8 cellular contexts compared by ENCODE assay signal in genomic region chrX:46836701-46837542, GRCh38. TPM values are rescaled to one million over a fixed set of nuclear protein-coding genes. Genes with fewer than 3 reads are reported as not detected.
DNase-seq lines count a peak whose midpoint lies in the region; ATAC-seq and TF ChIP-seq lines count a peak whose summit lies in the region.

TSS of gene RP2 (plus strand) at chrX:46837043. CDS start at chrX:46837101, 58 bp downstream.

- H3K9me3 Mint-ChIP-seq in T-helper 1 cell treated with Interleukin-12 subunit alpha and Interleukin-12 subunit beta and Interleukin-4 antibody, amounts not matched to agents 30 μg/mL and 1 μg/mL, for 36 hours = no peaks in the 10 kb centered on the region

- peak; percentile 93 for ATAC-seq in HG02870 (IDR thresholded peaks at IDR 0.05; ENCODE audit: unreplicated experiment)
- ATAC-seq in upper lobe of left lung (ENCODE audit: low FRiP score in 2 of 2) = peak; percentile 97 to 98

- peak within 1 kb of the TSS; percentile 88 for H3K4me3 Mint-ChIP-seq in T-helper 1 cell treated with Interleukin-12 subunit alpha and Interleukin-12 subunit beta and Interleukin-4 antibody, amounts not matched to agents 30 μg/mL and 1 μg/mL, for 36 hours

- TF ChIP-seq EP300 in upper lobe of left lung (IDR thresholded peaks at IDR 0.05) = no peak

- TF ChIP-seq CTCF in left ventricle myocardium inferior (IDR thresholded peaks at IDR 0.05; ENCODE audit: borderline replicate concordance) (peak; percentile 46), upper lobe of left lung (IDR thresholded peaks at IDR 0.05) (peak in 5 of 6 experiments; percentile 18 to 55 (median 49))

- peaks cover 3% of the 10 kb centered on the region for H3K27me3 Mint-ChIP-seq in T-helper 1 cell treated with Interleukin-12 subunit alpha and Interleukin-12 subunit beta and Interleukin-4 antibody, amounts not matched to agents 30 μg/mL and 1 μg/mL, for 36 hours (ENCODE audit: low read depth)

- DNase-seq in NCI-H146 (lab: John Stamatoyannopoulos, UW) (peak; percentile 96), amygdala (lab: John Stamatoyannopoulos, UW) (peak; percentile 10 to 94 (median 82)), left ventricle myocardium inferior (peak; percentile 90), posterior vena cava (ENCODE audit: low spot score) (peak; percentile 96), upper lobe of left lung (peak; percentile 95 to 97)

- H3K4me1 ChIP-seq in left ventricle myocardium inferior (peaks cover 31% of the 10 kb centered on the region), upper lobe of left lung (peaks cover 0 to 20% (median 11%) of the 10 kb centered on the region in 4 donors)

- H3K36me3 ChIP-seq in left ventricle myocardium inferior (no peaks in the 10 kb centered on the region), upper lobe of left lung (no peaks in the 10 kb centered on the region)

- H3K4me1 Mint-ChIP-seq in T-helper 1 cell treated with Interleukin-12 subunit alpha and Interleukin-12 subunit beta and Interleukin-4 antibody, amounts not matched to agents 30 μg/mL and 1 μg/mL, for 36 hours (ENCODE audit: low read depth) = peaks cover 11% of the 10 kb centered on the region

- H3K27ac ChIP-seq in left ventricle myocardium inferior (replicated peaks) (peak within 1 kb of the TSS; percentile 90), upper lobe of left lung (peak within 1 kb of the TSS; percentile 89 to 95 (median 90))

- H3K4me3 ChIP-seq in left ventricle myocardium inferior (peak within 1 kb of the TSS; percentile 85), upper lobe of left lung (peak within 1 kb of the TSS; percentile 29 to 73 (median 62))

- H3K9me3 ChIP-seq in left ventricle myocardium inferior (replicated peaks) = no peaks in the 10 kb centered on the region
- H3K9me3 ChIP-seq in upper lobe of left lung = no peaks in the 10 kb centered on the region

- peak; percentile 66 for TF ChIP-seq POLR2A in GM15510 (IDR thresholded peaks at IDR 0.05; ENCODE audit: borderline replicate concordance, extremely low read depth, insufficient read length)
- peak in 3 of 4 donors; percentile 59 to 94 (median 72) for TF ChIP-seq POLR2A in upper lobe of left lung (IDR thresholded peaks at IDR 0.05)

- peak within 1 kb of the TSS; percentile 89 for H3K27ac Mint-ChIP-seq in T-helper 1 cell treated with Interleukin-12 subunit alpha and Interleukin-12 subunit beta and Interleukin-4 antibody, amounts not matched to agents 30 μg/mL and 1 μg/mL, for 36 hours

- H3K27me3 ChIP-seq in left ventricle myocardium inferior (ENCODE audit: low read depth) (no peaks in the 10 kb centered on the region), upper lobe of left lung (no peaks in the 10 kb centered on the region)

- no peaks in the 10 kb centered on the region for H3K36me3 Mint-ChIP-seq in T-helper 1 cell treated with Interleukin-12 subunit alpha and Interleukin-12 subunit beta and Interleukin-4 antibody, amounts not matched to agents 30 μg/mL and 1 μg/mL, for 36 hours (ENCODE audit: low read depth)

- 0 to 39% methylated on average over 9 to 60 of the region's 71 CpGs for WGBS in upper lobe of left lung, 2 donors

- intact Hi-C loops in left ventricle myocardium inferior (cut with micrococcal nuclease) = loop anchor here (5.0 kb wide), 1 partner anchor 130 kb away; no protein-coding TSS in a partner anchor
- intact Hi-C loops in posterior vena cava (cut with DNase I) = no loop called here

RNA-seq across cellular contexts. Expression of gene RP2, which starts in this region (rescaled TPM):
- total RNA-seq in left ventricle myocardium inferior = 3.3 TPM
- 10 to 100 TPM; 10.6 to 13.1 TPM for total RNA-seq in posterior vena cava
- total RNA-seq in upper lobe of left lung = 10 to 100 TPM in 4 of 6 donors, 1 to 10 TPM in 2; 3.1 to 22.0 (median 15.0) TPM

Comparison
In these comparisons a context has a peak if more than half of its experiments do, and no peak if none do; other contexts are left out.
1. Peak in every context shown above with its lines: DNase-seq, ATAC-seq, H3K4me3 ChIP-seq and H3K27ac ChIP-seq.